Comparison of ENCODE assay signal across 22 cellular contexts in genomic region chr4:32000846-32001488, GRCh38.
"Had no signal": no experiment of that assay in that cellular context is flagged by ENCODE, and none has a peak within 500 bp of the region (broad histone marks: within the 10 kb centered on the region; RNA-seq: fewer than 3 reads in every experiment).

No MANE protein-coding gene starts in this region.

- H3K9me3 ChIP-seq: adrenal gland, ascending aorta, left ventricle myocardium inferior, transverse colon, uterus had no signal

- H3K27ac ChIP-seq: adrenal gland, ascending aorta, left ventricle myocardium inferior, transverse colon, uterus, WERI-Rb-1 had no signal

- H3K36me3 ChIP-seq: adrenal gland, ascending aorta, left ventricle myocardium inferior, transverse colon, uterus, WERI-Rb-1 had no signal

- H3K4me1 ChIP-seq: adrenal gland, ascending aorta, left ventricle myocardium inferior, transverse colon, uterus had no signal

- H3K27me3 ChIP-seq: adrenal gland, ascending aorta, transverse colon, uterus had no signal

- H3K27me3 Mint-ChIP-seq: activated naive CD8-positive, alpha-beta T cell; natural killer cell treated with Interleukin-12 subunit alpha and Interleukin-12 subunit beta and Interleukin-15 and Interleukin-18, amount 100 ng/mL, for 72 hours; stimulated activated naive B cell treated with anti-CD40 and anti-IgM and Interleukin-4, amounts not matched to agents 10 μg/mL and 1 μg/mL and 100 μg/mL, for 72 hours; T-helper 17 cell had no signal

- ATAC-seq: activated CD8-positive, alpha-beta T cell treated with anti-CD3 and anti-CD28 coated beads, Interleukin-2, amount 10 ng/mL, durations not matched to agents 7 days and 5 days; natural killer cell treated with Interleukin-12 subunit alpha and Interleukin-12 subunit beta and Interleukin-15 and Interleukin-18, amount 100 ng/mL, for 72 hours; sciatic nerve; stimulated activated naive B cell treated with anti-CD40 and anti-IgM and Interleukin-4, amounts not matched to agents 10 μg/mL and 1 μg/mL and 100 μg/mL, for 72 hours; T-helper 17 cell had no signal

- H3K27ac Mint-ChIP-seq: activated CD8-positive, alpha-beta T cell treated with anti-CD3 and anti-CD28 coated beads, Interleukin-2, amount 10 ng/mL, durations not matched to agents 7 days and 5 days; activated naive CD8-positive, alpha-beta T cell; natural killer cell treated with Interleukin-12 subunit alpha and Interleukin-12 subunit beta and Interleukin-15 and Interleukin-18, amount 100 ng/mL, for 72 hours; stimulated activated naive B cell treated with anti-CD40 and anti-IgM and Interleukin-4, amounts not matched to agents 10 μg/mL and 1 μg/mL and 100 μg/mL, for 72 hours; T-helper 17 cell had no signal

- DNase-seq: activated CD4-positive, alpha-beta T cell treated with anti-CD3 and anti-CD28 coated beads for 1 hour; activated CD4-positive, alpha-beta T cell treated with anti-CD3 and anti-CD28 coated beads, Interleukin-2, amount 50 U/mL, for 1 hour; activated CD8-positive, alpha-beta T cell treated with anti-CD3 and anti-CD28 coated beads, Interleukin-2, amount 10 ng/mL, durations not matched to agents 7 days and 5 days; activated gamma-delta T cell treated with Interleukin-2 at 50 U/mL for 16 hours; adrenal gland; central memory CD4-positive, alpha-beta T cell; dermis blood vessel endothelial cell; effector memory CD4-positive, alpha-beta T cell; glutamatergic neuron; hippocampal formation; left ventricle myocardium inferior; small intestine; stimulated activated CD4-positive, alpha-beta T cell treated with anti-CD3 and anti-CD28 coated beads, Interleukin-15, amount 100 ng/mL, for 24 hours; stimulated activated naive B cell treated with anti-CD40 and anti-IgM and Interleukin-4, amounts not matched to agents 10 μg/mL and 1 μg/mL and 100 μg/mL, for 72 hours; T-helper 17 cell; transverse colon; uterus; WERI-Rb-1 had no signal

- H3K36me3 Mint-ChIP-seq: activated naive CD8-positive, alpha-beta T cell; natural killer cell treated with Interleukin-12 subunit alpha and Interleukin-12 subunit beta and Interleukin-15 and Interleukin-18, amount 100 ng/mL, for 72 hours; stimulated activated naive B cell treated with anti-CD40 and anti-IgM and Interleukin-4, amounts not matched to agents 10 μg/mL and 1 μg/mL and 100 μg/mL, for 72 hours had no signal

- H3K4me3 Mint-ChIP-seq: activated CD8-positive, alpha-beta T cell treated with anti-CD3 and anti-CD28 coated beads, Interleukin-2, amount 10 ng/mL, durations not matched to agents 7 days and 5 days; activated naive CD8-positive, alpha-beta T cell; natural killer cell treated with Interleukin-12 subunit alpha and Interleukin-12 subunit beta and Interleukin-15 and Interleukin-18, amount 100 ng/mL, for 72 hours; stimulated activated naive B cell treated with anti-CD40 and anti-IgM and Interleukin-4, amounts not matched to agents 10 μg/mL and 1 μg/mL and 100 μg/mL, for 72 hours; T-helper 17 cell had no signal

- H3K4me3 ChIP-seq: adrenal gland, ascending aorta, left ventricle myocardium inferior, transverse colon, uterus had no signal

- H3K4me1 Mint-ChIP-seq: stimulated activated naive B cell treated with anti-CD40 and anti-IgM and Interleukin-4, amounts not matched to agents 10 μg/mL and 1 μg/mL and 100 μg/mL, for 72 hours; T-helper 17 cell had no signal
